8 cellular contexts compared by ENCODE assay signal in the genomic region with DNA sequence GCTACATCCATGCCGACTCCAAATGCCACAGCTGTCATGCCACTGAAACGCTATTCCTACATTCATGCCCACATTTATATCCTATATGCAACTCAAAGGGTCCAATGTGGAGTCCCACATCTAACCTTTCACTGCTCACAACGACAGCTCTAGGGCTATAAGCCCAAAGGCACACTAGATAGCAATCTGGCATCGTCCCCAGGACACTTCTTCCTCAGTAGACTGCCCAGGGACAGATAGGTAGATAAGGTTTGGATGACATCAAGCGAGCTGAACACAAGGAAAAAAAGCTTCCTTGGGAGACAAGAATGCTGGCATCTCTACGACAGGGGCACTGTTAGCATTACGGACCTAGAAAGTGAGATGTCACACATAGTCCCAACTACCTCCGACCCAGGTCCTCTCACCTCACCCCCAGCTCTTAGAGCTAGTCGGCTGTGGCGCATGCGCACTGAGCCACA.
DNase-seq lines count a peak whose midpoint lies in the region; ATAC-seq, FAIRE-seq and TF ChIP-seq lines count a peak whose summit lies in the region.

No MANE protein-coding gene starts in this region.

- no peak for TF ChIP-seq CTCF in D721Med (IDR thresholded peaks at IDR 0.05; ENCODE audit: insufficient read depth, missing control alignments)
- TF ChIP-seq CTCF in choroid plexus epithelial cell (conservative IDR thresholded peaks at IDR 0.05; ENCODE audit: low read depth, low read length) = no peak

- H3K36me3 ChIP-seq in NT2/D1 (ENCODE audit: insufficient read depth, insufficient read length, low read length) = no peaks in the 10 kb centered on the region
- H3K36me3 ChIP-seq in mucosa of stomach (ENCODE audit: control insufficient read depth, insufficient read depth, low read length) = no peaks in the 10 kb centered on the region

- H3K4me3 ChIP-seq in NT2/D1 (ENCODE audit: insufficient read length, low read depth) (peak overlapping the region; percentile 58), choroid plexus epithelial cell (ENCODE audit: low read depth, low read length) (peak overlapping the region; percentile 63), mucosa of stomach (ENCODE audit: low read length) (peak overlapping the region; percentile 36)

- H3K27me3 ChIP-seq in NT2/D1 (ENCODE audit: insufficient read depth, insufficient read length) (peaks cover 40% of the 10 kb centered on the region), mucosa of stomach (ENCODE audit: control insufficient read depth, insufficient read depth, low read length) (no peaks in the 10 kb centered on the region)

- ATAC-seq in GM21360 (IDR thresholded peaks at IDR 0.05; ENCODE audit: unreplicated experiment) (peak; percentile 8), GM18520 (IDR thresholded peaks at IDR 0.05; ENCODE audit: unreplicated experiment) (no peak)

- H3K9me3 ChIP-seq in NT2/D1 (ENCODE audit: insufficient read depth, low read length) (no peaks in the 10 kb centered on the region), mucosa of stomach (ENCODE audit: control insufficient read depth, low read length) (no peaks in the 10 kb centered on the region)

- peak overlapping the region; percentile 73 for H3K9ac ChIP-seq in NT2/D1 (ENCODE audit: insufficient read length, low read depth)
- peak overlapping the region; percentile 65 for H3K9ac ChIP-seq in mucosa of stomach (ENCODE audit: low read length)

- H3K4me1 ChIP-seq in NT2/D1 (ENCODE audit: insufficient read depth, insufficient read length) (peaks cover 3% of the 10 kb centered on the region), mucosa of stomach (ENCODE audit: control insufficient read depth, insufficient read depth, low read length) (no peaks in the 10 kb centered on the region)

- FAIRE-seq in D721Med (lab: Jason Lieb, UNC) (peak; percentile 55), urothelium cell line (lab: Jason Lieb, UNC) (no peak)

- DNase-seq in D721Med (ENCODE audit: insufficient read length, low spot score) (no peak), NT2/D1 (ENCODE audit: low read depth, low spot score) (no peak), choroid plexus epithelial cell (ENCODE audit: low read depth) (no peak), urothelium cell line (ENCODE audit: low spot score) (no peak), iPS-NIHi11 (ENCODE audit: low spot score) (no peak)
